In genomic region chr19:15527705-15528104, GRCh38 we compare ENCODE assay signal across 32 cellular contexts. TPM values are rescaled to one million over a fixed set of nuclear protein-coding genes. Genes with fewer than 3 reads are reported as not detected.
"Had no signal": no experiment of that assay in that cellular context is flagged by ENCODE, and none has a peak within 500 bp of the region (broad histone marks: within the 10 kb centered on the region; RNA-seq: fewer than 3 reads in every experiment).

No MANE protein-coding gene starts in this region.

- H3K36me3 ChIP-seq: stomach, suprapubic skin, thoracic aorta, thyroid gland, tibial artery, tibial nerve, transverse colon, upper lobe of left lung, upper lobe of right lung, uterus, vagina had no signal

- H3K4me1 ChIP-seq: suprapubic skin, testis, thyroid gland, tibial artery, tibial nerve, transverse colon, upper lobe of right lung, uterus, vagina had no signal

- H3K27ac ChIP-seq: stomach, suprapubic skin, testis, thoracic aorta, thyroid gland, tibial artery, tibial nerve, transverse colon, upper lobe of left lung, upper lobe of right lung, uterus, vagina had no signal

- H3K9me3 ChIP-seq: suprapubic skin, testis, thoracic aorta, thyroid gland, tibial artery, transverse colon, upper lobe of left lung, upper lobe of right lung, uterus, vagina had no signal

- DNase-seq: stimulated activated CD4-positive, alpha-beta T cell treated with anti-CD3 and anti-CD28 coated beads, Interleukin-2, amount 100 ng/mL, for 48 hours; stimulated activated CD4-positive, alpha-beta T cell treated with anti-CD3 and anti-CD28 coated beads, Interleukin-4, amount 100 ng/mL, for 1 hour; stimulated activated CD4-positive, alpha-beta T cell treated with anti-CD3 and anti-CD28 coated beads, Interleukin-4, amount 100 ng/mL, for 24 hours; stimulated activated CD4-positive, alpha-beta T cell treated with anti-CD3 and anti-CD28 coated beads, Interleukin-4, amount 100 ng/mL, for 4 hours; stimulated activated CD8-positive, alpha-beta memory T cell treated with anti-CD3 and anti-CD28 coated beads, Interleukin-4, amount 100 ng/mL, for 48 hours; stimulated activated naive B cell treated with anti-CD40 and anti-IgM and Interleukin-4, amounts not matched to agents 10 μg/mL and 1 μg/mL and 100 μg/mL, for 72 hours; stimulated activated naive CD4-positive, alpha-beta T cell; stimulated activated naive CD4-positive, alpha-beta T cell treated with Interleukin-2 at 50 U/mL for 16 hours; stimulated activated naive CD8-positive, alpha-beta T cell treated with anti-CD3 and anti-CD28 coated beads, Interleukin-15, amount 100 ng/mL, for 72 hours; stimulated activated naive CD8-positive, alpha-beta T cell treated with anti-CD3 and anti-CD28 coated beads, Interleukin-15, Interleukin-2, amounts not matched to agents 100 U/mL and 50 U/mL, for 24 hours; stomach; substantia nigra; testis; thyroid gland; tibial artery; transverse colon; trophoblast cell; upper lobe of right lung; uterus had no signal

- H3K4me3 ChIP-seq: stomach, suprapubic skin, testis, thoracic aorta, thyroid gland, tibial artery, tibial nerve, transverse colon, upper lobe of left lung, upper lobe of right lung, uterus, vagina had no signal

- FAIRE-seq: urothelium cell line had no signal

- H3K27me3 Mint-ChIP-seq: stimulated activated naive CD8-positive, alpha-beta T cell treated with anti-CD3 and anti-CD28 coated beads, Interleukin-15, amount 100 ng/mL, for 72 hours; stimulated activated naive CD8-positive, alpha-beta T cell treated with anti-CD3 and anti-CD28 coated beads, Interleukin-15, Interleukin-2, amounts not matched to agents 100 ng/mL and 50 ng/mL, for 24 hours; type B pancreatic cell had no signal

- H3K4me3 Mint-ChIP-seq: stimulated activated effector memory CD8-positive, alpha-beta T cell treated with anti-CD3 and anti-CD28 coated beads, Interleukin-12 subunit alpha, Interleukin-12 subunit beta, amount 100 ng/mL, for 72 hours; stimulated activated memory B cell treated with anti-CD40 and anti-IgM and Interleukin-4, amounts not matched to agents 10 μg/mL and 1 μg/mL and 100 μg/mL, for 72 hours; stimulated activated naive B cell treated with anti-CD40 and anti-IgM and Interleukin-4, amounts not matched to agents 10 μg/mL and 1 μg/mL and 100 μg/mL, for 72 hours; stimulated activated naive CD8-positive, alpha-beta T cell treated with anti-CD3 and anti-CD28 coated beads, Interleukin-15, amount 100 ng/mL, for 72 hours; stimulated activated naive CD8-positive, alpha-beta T cell treated with anti-CD3 and anti-CD28 coated beads, Interleukin-15, Interleukin-2, amounts not matched to agents 100 ng/mL and 50 ng/mL, for 24 hours; type B pancreatic cell had no signal

- H3K36me3 Mint-ChIP-seq: stimulated activated effector memory CD8-positive, alpha-beta T cell treated with anti-CD3 and anti-CD28 coated beads, Interleukin-12 subunit alpha, Interleukin-12 subunit beta, amount 100 ng/mL, for 72 hours; stimulated activated memory B cell treated with anti-CD40 and anti-IgM and Interleukin-4, amounts not matched to agents 10 μg/mL and 1 μg/mL and 100 μg/mL, for 72 hours; type B pancreatic cell had no signal

- H3K27ac Mint-ChIP-seq: stimulated activated memory B cell treated with anti-CD40 and anti-IgM and Interleukin-4, amounts not matched to agents 10 μg/mL and 1 μg/mL and 100 μg/mL, for 72 hours; stimulated activated naive B cell treated with anti-CD40 and anti-IgM and Interleukin-4, amounts not matched to agents 10 μg/mL and 1 μg/mL and 100 μg/mL, for 72 hours; stimulated activated naive CD8-positive, alpha-beta T cell treated with anti-CD3 and anti-CD28 coated beads, Interleukin-15, amount 100 ng/mL, for 72 hours; type B pancreatic cell had no signal

- H3K27me3 ChIP-seq: suprapubic skin, testis, thyroid gland, tibial nerve, upper lobe of left lung, uterus, vagina had no signal

- ATAC-seq: stimulated activated effector memory CD8-positive, alpha-beta T cell treated with anti-CD3 and anti-CD28 coated beads, Interleukin-12 subunit alpha, Interleukin-12 subunit beta, amount 100 ng/mL, for 72 hours; stimulated activated memory B cell treated with anti-CD40 and anti-IgM and Interleukin-4, amounts not matched to agents 10 μg/mL and 1 μg/mL and 100 μg/mL, for 72 hours; stimulated activated naive B cell treated with anti-CD40 and anti-IgM and Interleukin-4, amounts not matched to agents 10 μg/mL and 1 μg/mL and 100 μg/mL, for 72 hours; stimulated activated naive CD8-positive, alpha-beta T cell treated with anti-CD3 and anti-CD28 coated beads, Interleukin-15, amount 100 ng/mL, for 72 hours; stimulated activated naive CD8-positive, alpha-beta T cell treated with anti-CD3 and anti-CD28 coated beads, Interleukin-15, Interleukin-2, amounts not matched to agents 100 U/mL and 50 U/mL, for 24 hours; upper lobe of right lung had no signal

- H3K9me3 Mint-ChIP-seq: type B pancreatic cell had no signal

RNA-seq across cellular contexts. Expression of gene CYP4F22, which starts 19.4 kb away (rescaled TPM):
- total RNA-seq: thoracic aorta, transverse colon, upper lobe of right lung, uterus had no signal

RNA-seq across cellular contexts. Expression of gene PGLYRP2, which starts 48.4 kb away (rescaled TPM):
- total RNA-seq: stomach, subcutaneous adipose tissue, temporal lobe, thoracic aorta, thyroid gland, tibial nerve, transverse colon, upper lobe of left lung, upper lobe of right lung, urinary bladder, uterus, vagina had no signal
- polyA plus RNA-seq: stomach had no signal
